Comparison of ENCODE assay signal across 13 cellular contexts in the genomic region with DNA sequence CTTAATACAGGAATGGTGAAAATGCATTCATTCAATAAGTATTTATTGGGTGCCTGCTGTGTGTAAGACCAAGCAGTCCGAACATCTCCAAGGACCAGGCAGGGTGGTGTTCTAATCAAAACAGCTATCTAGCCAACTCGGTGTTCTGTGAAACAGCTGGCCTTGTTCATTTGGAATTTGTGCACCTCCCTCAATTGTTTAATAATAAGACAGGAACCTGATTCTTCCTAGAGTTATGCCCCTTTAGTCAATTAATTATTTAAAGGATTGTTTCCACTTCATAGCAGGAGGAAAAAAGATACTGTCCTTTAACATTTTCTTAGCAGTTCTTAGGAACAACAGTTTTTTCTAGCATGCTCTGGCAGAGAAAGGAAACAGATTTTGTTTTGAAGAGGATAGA. TPM values are rescaled to one million over a fixed set of nuclear protein-coding genes. Genes with fewer than 3 reads are reported as not detected.
DNase-seq lines count a peak whose midpoint lies in the region; ATAC-seq, FAIRE-seq and TF ChIP-seq lines count a peak whose summit lies in the region.
"Had no signal": no experiment of that assay in that cellular context is flagged by ENCODE, and none has a peak within 500 bp of the region (broad histone marks: within the 10 kb centered on the region; RNA-seq: fewer than 3 reads in every experiment).

No MANE protein-coding gene starts in this region.

- POLR2A ChIA-PET in endothelial cell of umbilical vein (lab: Charles Lee): no interaction called here

- ATAC-seq in Right ventricle myocardium superior (ENCODE audit: poor library complexity) (no peak), left lung (no peak), HG03159 (IDR thresholded peaks at IDR 0.05; ENCODE audit: unreplicated experiment) (no peak)
- ATAC-seq: CD8-positive, alpha-beta T cell had no signal

- H3K36me3 ChIP-seq in left ventricle myocardium inferior (no peaks in the 10 kb centered on the region), endothelial cell of umbilical vein (ENCODE audit: control insufficient read depth in 2 of 2, extremely low read depth in 1 of 2, insufficient read depth in 2 of 2, low read length in 2 of 2) (no peaks in the 10 kb centered on the region), left lung (no peaks in the 10 kb centered on the region)
- H3K36me3 ChIP-seq: BLaER1 treated with 17β-estradiol and CSF1 and Interleukin-3, amounts not matched to agents 10 nM and 100 nM; HAP-1 had no signal

- dilution Hi-C loops in endothelial cell of umbilical vein (cut with MboI; ENCODE audit: extremely low pct_ligation_motif_present, low sequenced_read_pairs): no loop called here

- H3K4me1 ChIP-seq in left ventricle myocardium inferior (peaks cover 44% of the 10 kb centered on the region), endothelial cell of umbilical vein (ENCODE audit: control insufficient read depth, extremely low read depth, insufficient read depth, low read length) (peaks cover 27% of the 10 kb centered on the region), left lung (peaks cover 18 to 19% of the 10 kb centered on the region in 2 donors)
- H3K4me1 ChIP-seq: HAP-1 had no signal

- CTCF ChIA-PET in endothelial cell of umbilical vein (lab: Charles Lee): interaction anchor here (0.9 to 10.9 kb wide), 5 partner anchors 11 to 33 kb away, joined by 3 to 435 read pairs (median 7); a partner anchor contains a TSS

- H3K4me3 ChIP-seq in left ventricle myocardium inferior: no peak overlapping the region
- no peak overlapping the region for H3K4me3 ChIP-seq in endothelial cell of umbilical vein (replicated peaks in 1 of 3; ENCODE audit: insufficient read depth in 1 of 3, low read depth in 1 of 3, low read length in 3 of 3)
- H3K4me3 ChIP-seq in left lung: no peak overlapping the region
- H3K4me3 ChIP-seq: BLaER1 treated with 17β-estradiol and CSF1 and Interleukin-3, amounts not matched to agents 10 nM and 100 nM; HAP-1 had no signal

- H3K9ac ChIP-seq in endothelial cell of umbilical vein (replicated peaks; ENCODE audit: extremely low read depth, insufficient read depth, low read length): no peak overlapping the region
- H3K9ac ChIP-seq: BLaER1 treated with 17β-estradiol and CSF1 and Interleukin-3, amounts not matched to agents 10 nM and 100 nM had no signal

- no peaks in the 10 kb centered on the region for H3K9me3 ChIP-seq in left ventricle myocardium inferior (replicated peaks)
- H3K9me3 ChIP-seq in endothelial cell of umbilical vein (replicated peaks; ENCODE audit: control insufficient read depth, insufficient read depth, low read length): no peaks in the 10 kb centered on the region
- no peaks in the 10 kb centered on the region for H3K9me3 ChIP-seq in left lung
- H3K9me3 ChIP-seq: BLaER1 treated with 17β-estradiol and CSF1 and Interleukin-3, amounts not matched to agents 10 nM and 100 nM; HAP-1 had no signal

- DNase-seq in left ventricle myocardium inferior: no peak
- DNase-seq in Right ventricle myocardium superior: no peak
- DNase-seq in endothelial cell of umbilical vein (ENCODE audit: low read depth, low spot score): peak; percentile 90
- peak; percentile 72 for DNase-seq in renal cortical epithelial cell (ENCODE audit: low read depth)
- DNase-seq in left lung: no peak
- DNase-seq: Calu3; CD8-positive, alpha-beta T cell; DMS79 treated with DMSO at 0.1 percent for 48 hours; GF-D8 had no signal

- FAIRE-seq in endothelial cell of umbilical vein (lab: Jason Lieb, UNC): peak; percentile 28

- no peaks in the 10 kb centered on the region for H3K79me2 ChIP-seq in endothelial cell of umbilical vein (ENCODE audit: control insufficient read depth, insufficient read depth, low read length)

- H3K27ac ChIP-seq in left ventricle myocardium inferior (replicated peaks) (peak overlapping the region; percentile 73), endothelial cell of umbilical vein (ENCODE audit: insufficient read depth, low read depth, low read length) (no peak overlapping the region), left lung (no peak overlapping the region)
- H3K27ac ChIP-seq: BLaER1 treated with 17β-estradiol and CSF1 and Interleukin-3, amounts not matched to agents 10 nM and 100 nM; HL-60 had no signal

- intact Hi-C loops in left ventricle myocardium inferior (cut with micrococcal nuclease): no loop called here
- intact Hi-C loops in Right ventricle myocardium superior (cut with DNase I): no loop called here
- intact Hi-C loops in endothelial cell of umbilical vein (cut with micrococcal nuclease): no loop called here
- intact Hi-C loops in left lung (cut with DNase I): no loop called here

- no peaks in the 10 kb centered on the region for H3K9me1 ChIP-seq in endothelial cell of umbilical vein (replicated peaks; ENCODE audit: control insufficient read depth, extremely low read depth, insufficient read depth, low read length)

- no peaks in the 10 kb centered on the region for H4K20me1 ChIP-seq in endothelial cell of umbilical vein (replicated peaks; ENCODE audit: control insufficient read depth, extremely low read depth, insufficient read depth, low read length)
- H4K20me1 ChIP-seq: BLaER1 treated with 17β-estradiol and CSF1 and Interleukin-3, amounts not matched to agents 10 nM and 100 nM had no signal

- peak overlapping the region; percentile 34 for H3K4me2 ChIP-seq in endothelial cell of umbilical vein (ENCODE audit: insufficient read depth, low read length)
- H3K4me2 ChIP-seq: BLaER1 treated with 17β-estradiol and CSF1 and Interleukin-3, amounts not matched to agents 10 nM and 100 nM had no signal

- no TSS peak for BruUV-seq in endothelial cell of umbilical vein (replicated peaks; lab: Mats Ljungman, UMichigan)

- TF ChIP-seq POLR2A in endothelial cell of umbilical vein (IDR thresholded peaks at IDR 0.05; ENCODE audit: low read depth, low read length): no peak

- no peaks in the 10 kb centered on the region for H3K27me3 ChIP-seq in left ventricle myocardium inferior (ENCODE audit: low read depth)
- H3K27me3 ChIP-seq in endothelial cell of umbilical vein (ENCODE audit: control insufficient read depth in 2 of 2, insufficient read depth in 2 of 2, low read length in 2 of 2): no peaks in the 10 kb centered on the region
- no peaks in the 10 kb centered on the region for H3K27me3 ChIP-seq in left lung
- H3K27me3 ChIP-seq: BLaER1 treated with 17β-estradiol and CSF1 and Interleukin-3, amounts not matched to agents 10 nM and 100 nM had no signal

- H2AFZ ChIP-seq in endothelial cell of umbilical vein (ENCODE audit: low read depth, low read length): no peak overlapping the region

- TF ChIP-seq CTCF in left ventricle myocardium inferior (IDR thresholded peaks at IDR 0.05; ENCODE audit: borderline replicate concordance): no peak
- no peak for TF ChIP-seq CTCF in endothelial cell of umbilical vein (IDR thresholded peaks at IDR 0.05; ENCODE audit: extremely low read depth in 1 of 2, insufficient read depth in 1 of 2, low read depth in 1 of 2, low read length in 2 of 2)
- no peak for TF ChIP-seq CTCF in left lung (IDR thresholded peaks at IDR 0.05)

TF ChIP-seq in endothelial cell of umbilical vein, 7 proteins besides CTCF, POLR2A, EP300 and RAD21:
- TF ChIP-seq JUN (IDR thresholded peaks at IDR 0.05; ENCODE audit: borderline replicate concordance, insufficient read depth, insufficient read length, low read depth) (no peak), FOS (IDR thresholded peaks at IDR 0.05; ENCODE audit: borderline replicate concordance, insufficient read depth, low read length) (no peak), EZH2 (IDR thresholded peaks at IDR 0.05; ENCODE audit: borderline replicate concordance, low read depth, low read length, severe bottlenecking) (no peak), GATA2 (IDR thresholded peaks at IDR 0.05; ENCODE audit: insufficient read depth, insufficient read length, low read depth, low read length) (no peak), MYC (IDR thresholded peaks at IDR 0.05; ENCODE audit: low read depth, low read length) (no peak), POLR2AphosphoS5 (IDR thresholded peaks at IDR 0.05; ENCODE audit: insufficient read depth, low read depth, low read length) (no peak)
- TF ChIP-seq, protein P1, sequence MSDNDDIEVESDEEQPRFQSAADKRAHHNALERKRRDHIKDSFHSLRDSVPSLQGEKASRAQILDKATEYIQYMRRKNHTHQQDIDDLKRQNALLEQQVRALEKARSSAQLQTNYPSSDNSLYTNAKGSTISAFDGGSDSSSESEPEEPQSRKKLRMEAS (IDR thresholded peaks at IDR 0.05; ENCODE audit: insufficient read depth, insufficient read length): no peak

RNA-seq across cellular contexts. Expression of a gene that starts 30.4 kb away (rescaled TPM):
- total RNA-seq in left ventricle myocardium inferior: 186 TPM
- total RNA-seq in Right ventricle myocardium superior: 230 TPM
- 650 and 779 TPM in 2 replicates for total RNA-seq in endothelial cell of umbilical vein
- 56.7 and 76.8 TPM in 2 replicates for polyA plus RNA-seq in endothelial cell of umbilical vein
- polyA plus RNA-seq in endothelial cell of umbilical vein (2011; cell fraction: cytosol; rRNA removed): 211 and 231 TPM in 2 replicates
- polyA plus RNA-seq in endothelial cell of umbilical vein (2011; cell fraction: nucleus; rRNA removed): 60.0 and 72.0 TPM in 2 replicates
- 757 and 1,016 TPM in 2 replicates for polyA plus RNA-seq in endothelial cell of umbilical vein (2012)
- polyA minus RNA-seq in endothelial cell of umbilical vein: 42.6 and 46.3 TPM in 2 replicates
- 185 TPM for polyA minus RNA-seq in endothelial cell of umbilical vein (2011; cell fraction: cytosol; rRNA and poly(A)+ RNA removed)
- polyA minus RNA-seq in endothelial cell of umbilical vein (2011; cell fraction: nucleus; rRNA and poly(A)+ RNA removed): 19.5 and 23.7 TPM in 2 replicates
- total RNA-seq in renal cortical epithelial cell: 221 and 239 TPM in 2 replicates
- 1,000 to 10,000 TPM; 1,069 to 1,250 TPM for total RNA-seq in left lung

RNA-seq across cellular contexts. Expression of a gene that starts 54.0 kb away (rescaled TPM):
- total RNA-seq in left ventricle myocardium inferior (15.8 TPM), Right ventricle myocardium superior (17.0 TPM), endothelial cell of umbilical vein (22.1 and 24.9 TPM in 2 replicates), renal cortical epithelial cell (9.9 and 19.8 TPM in 2 replicates), left lung (10 to 100 TPM; 10.6 to 13.7 TPM)
- 19.2 and 22.3 TPM in 2 replicates for polyA plus RNA-seq in endothelial cell of umbilical vein
- 25.6 and 27.1 TPM in 2 replicates for polyA plus RNA-seq in endothelial cell of umbilical vein (2011; cell fraction: cytosol; rRNA removed)
- polyA plus RNA-seq in endothelial cell of umbilical vein (2011; cell fraction: nucleus; rRNA removed): 28.1 and 38.8 TPM in 2 replicates
- polyA plus RNA-seq in endothelial cell of umbilical vein (2012): 14.7 and 22.7 TPM in 2 replicates
- 29.5 and 36.2 TPM in 2 replicates for polyA minus RNA-seq in endothelial cell of umbilical vein
- polyA minus RNA-seq in endothelial cell of umbilical vein (2011; cell fraction: cytosol; rRNA and poly(A)+ RNA removed): 8.9 TPM
- polyA minus RNA-seq in endothelial cell of umbilical vein (2011; cell fraction: nucleus; rRNA and poly(A)+ RNA removed): 14.1 and 26.0 TPM in 2 replicates

Comparison
In these comparisons a context has a peak if more than half of its experiments do, and no peak if none do; other contexts are left out.
1. DNase-seq: peak in endothelial cell of umbilical vein (single experiment) and renal cortical epithelial cell (single experiment); none in left ventricle myocardium inferior (single experiment), Right ventricle myocardium superior (single experiment) and left lung (0 of 2).